ENCODE assay signal across 9 cellular contexts in the genomic region with DNA sequence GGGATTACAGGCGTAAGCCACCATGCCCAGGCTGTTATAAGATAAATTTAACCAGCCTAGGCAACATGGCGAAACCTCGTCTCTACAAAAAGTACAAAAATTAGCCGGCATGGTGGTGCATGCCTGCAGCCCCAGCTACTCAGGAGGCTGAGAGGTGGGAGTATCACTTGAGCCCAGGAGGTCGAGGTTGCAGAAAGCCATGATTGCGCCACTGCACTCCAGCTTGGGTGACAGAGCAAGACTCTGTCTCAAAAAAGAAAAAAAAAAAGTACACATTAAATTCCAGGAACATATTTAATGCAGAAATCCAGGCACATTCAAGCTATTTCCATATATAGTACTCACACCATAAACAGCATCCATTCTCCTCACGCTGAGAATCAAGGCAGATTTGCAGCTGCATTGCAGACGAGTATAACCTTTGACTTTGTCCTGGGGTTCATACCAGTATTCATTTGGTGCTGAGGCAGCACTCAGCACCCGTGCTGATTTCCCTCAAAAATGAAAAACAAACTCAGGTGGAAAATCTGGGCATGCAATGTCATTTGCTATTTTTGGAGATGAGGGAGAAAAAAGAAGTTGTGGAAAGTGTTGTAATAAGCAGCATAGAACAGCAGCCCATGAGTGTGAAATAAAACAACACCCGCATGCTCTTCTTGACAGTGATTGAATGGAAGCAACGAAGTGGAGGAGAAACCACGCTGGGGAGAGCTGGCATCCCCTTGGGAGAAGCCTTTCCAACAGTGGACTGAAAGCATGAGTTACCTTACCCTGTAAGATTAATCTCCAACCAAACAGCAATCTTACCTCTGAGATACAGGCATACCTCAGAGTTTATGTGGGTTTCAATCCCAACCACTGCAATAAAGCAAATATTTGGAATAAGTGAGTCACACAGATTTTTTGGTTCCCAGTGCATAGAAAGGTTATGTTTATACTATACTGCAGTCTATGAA. TPM values are rescaled to one million over a fixed set of nuclear protein-coding genes. Genes with fewer than 3 reads are reported as not detected.
DNase-seq lines count a peak whose midpoint lies in the region; ATAC-seq and TF ChIP-seq lines count a peak whose summit lies in the region.
"Had no signal": no experiment of that assay in that cellular context is flagged by ENCODE, and none has a peak within 500 bp of the region (broad histone marks: within the 10 kb centered on the region; RNA-seq: fewer than 3 reads in every experiment).

No MANE protein-coding gene starts in this region.

- TF ChIP-seq RAD21 in SK-N-SH (IDR thresholded peaks at IDR 0.05; ENCODE audit: low read length): no peak

- H3K4me1 ChIP-seq in SK-N-SH (ENCODE audit: control insufficient read depth in 1 of 2, insufficient read depth in 2 of 2, low read depth in 1 of 2, low read length in 1 of 2): no peaks in the 10 kb centered on the region
- peaks cover 17% of the 10 kb centered on the region for H3K4me1 ChIP-seq in hepatocyte (ENCODE audit: insufficient read depth)
- H3K4me1 ChIP-seq in thoracic aorta (ENCODE audit: control insufficient read depth in 1 of 2, low read depth in 2 of 2): peaks cover 8 to 15% of the 10 kb centered on the region in 2 donors

- H3K9ac ChIP-seq in SK-N-SH: no peak overlapping the region

- 75% methylated on average over 12 of the region's 12 CpGs for WGBS in SK-N-SH (ENCODE audit: low lambda C conversion rate)
- 66% methylated on average over 12 of the region's 12 CpGs for WGBS in hepatocyte (ENCODE audit: low lambda C conversion rate, missing lambda C conversion rate)

- no peaks in the 10 kb centered on the region for H3K36me3 ChIP-seq in SK-N-SH (replicated peaks in 1 of 2; ENCODE audit: control insufficient read depth in 1 of 2, insufficient read depth in 2 of 2, low read length in 1 of 2)
- no peaks in the 10 kb centered on the region for H3K36me3 ChIP-seq in hepatocyte (replicated peaks; ENCODE audit: insufficient read depth, low read depth)
- no peaks in the 10 kb centered on the region for H3K36me3 ChIP-seq in thoracic aorta

- no peaks in the 10 kb centered on the region for H3K9me3 Mint-ChIP-seq in activated T-cell treated with anti-CD3 and anti-CD28 coated beads, Interleukin-2, amount 50 U/mL, for 4 hours

- H3F3A ChIP-seq in SK-N-SH (replicated peaks; ENCODE audit: insufficient read depth): peaks cover 10% of the 10 kb centered on the region

- peak; percentile 70 to 72 for ATAC-seq in activated T-cell treated with anti-CD3 and anti-CD28 coated beads, Interleukin-2, amount 50 U/mL, for 4 hours
- ATAC-seq in thoracic aorta (ENCODE audit: insufficient number of reproducible peaks, low FRiP score, low read depth) (peak; percentile 56), HG02870 (IDR thresholded peaks at IDR 0.05; ENCODE audit: unreplicated experiment) (no peak), GM18873 (IDR thresholded peaks at IDR 0.05; ENCODE audit: low FRiP score, unreplicated experiment) (no peak)
- ATAC-seq: left ventricle myocardium superior had no signal

- H3K4me3 ChIP-seq in SK-N-SH (ENCODE audit: low read depth in 2 of 2, low read length in 1 of 2) (no peak overlapping the region), hepatocyte (no peak overlapping the region), thoracic aorta (peak overlapping the region; percentile 1)

- no peak overlapping the region for H3K4me3 Mint-ChIP-seq in activated T-cell treated with anti-CD3 and anti-CD28 coated beads, Interleukin-2, amount 50 U/mL, for 4 hours

- H2AFZ ChIP-seq in SK-N-SH (ENCODE audit: low read depth) (no peak overlapping the region), hepatocyte (no peak overlapping the region)

- H3K36me3 Mint-ChIP-seq in activated T-cell treated with anti-CD3 and anti-CD28 coated beads, Interleukin-2, amount 50 U/mL, for 4 hours (ENCODE audit: insufficient read depth): no peaks in the 10 kb centered on the region

- H4K20me1 ChIP-seq in SK-N-SH (ENCODE audit: insufficient read depth): no peaks in the 10 kb centered on the region
- H4K20me1 ChIP-seq in hepatocyte (ENCODE audit: insufficient read depth, poor library complexity, severe bottlenecking): no peaks in the 10 kb centered on the region

- no peak for TF ChIP-seq CTCF in SK-N-SH (IDR thresholded peaks at IDR 0.05)
- TF ChIP-seq CTCF in hepatocyte (IDR thresholded peaks at IDR 0.05; ENCODE audit: poor library complexity): no peak
- TF ChIP-seq CTCF in thoracic aorta (IDR thresholded peaks at IDR 0.05): no peak

- peak overlapping the region; percentile 22; the same call in 1 of the 2 replicates for H3K4me2 ChIP-seq in SK-N-SH
- H3K4me2 ChIP-seq in hepatocyte: peak overlapping the region; percentile 55

- no peak for TF ChIP-seq EP300 in SK-N-SH (IDR thresholded peaks at IDR 0.05; ENCODE audit: borderline replicate concordance in 1 of 2, low read depth in 1 of 2, low read length in 1 of 2)

- H3K27me3 Mint-ChIP-seq in activated T-cell treated with anti-CD3 and anti-CD28 coated beads, Interleukin-2, amount 50 U/mL, for 4 hours (ENCODE audit: low read depth): no peaks in the 10 kb centered on the region

- DNase-seq in activated T-cell treated with anti-CD3 and anti-CD28 coated beads, Interleukin-2, amount 50 U/mL, for 4 hours: no peak
- DNase-seq in activated T-cell treated with anti-CD3 and anti-CD28 coated beads, Interleukin-2, amount 50 U/mL, for 48 hours: no peak
- DNase-seq in SK-N-SH: no peak
- DNase-seq in hepatocyte (ENCODE audit: low spot score): no peak
- no peak for DNase-seq in thoracic aorta (ENCODE audit: low spot score)
- DNase-seq in NCI-H1105 (lab: John Stamatoyannopoulos, UW): no peak
- DNase-seq: left ventricle myocardium superior had no signal

- peaks cover 88% of the 10 kb centered on the region for H3K4me1 Mint-ChIP-seq in activated T-cell treated with anti-CD3 and anti-CD28 coated beads, Interleukin-2, amount 50 U/mL, for 4 hours (ENCODE audit: low read depth)

- H3K27ac ChIP-seq in SK-N-SH (ENCODE audit: low read depth in 2 of 2, low read length in 1 of 2): no peak overlapping the region; a peak in 1 of 4 replicates
- H3K27ac ChIP-seq in hepatocyte: peak overlapping the region; percentile 50
- H3K27ac ChIP-seq in thoracic aorta: peak overlapping the region in 1 of 2 donors; percentile 10

- no peaks in the 10 kb centered on the region for H3K9me3 ChIP-seq in SK-N-SH
- H3K9me3 ChIP-seq in hepatocyte (ENCODE audit: low read depth): no peaks in the 10 kb centered on the region
- H3K9me3 ChIP-seq in thoracic aorta: no peaks in the 10 kb centered on the region

- H3K27me3 ChIP-seq in SK-N-SH (ENCODE audit: insufficient read depth) (no peaks in the 10 kb centered on the region), hepatocyte (no peaks in the 10 kb centered on the region), thoracic aorta (replicated peaks; ENCODE audit: insufficient read depth) (no peaks in the 10 kb centered on the region)

- POLR2A ChIA-PET in SK-N-SH (lab: Yijun Ruan, JAX): no interaction called here

- H3K79me2 ChIP-seq in SK-N-SH (ENCODE audit: insufficient read depth) (no peaks in the 10 kb centered on the region), hepatocyte (no peaks in the 10 kb centered on the region)

- CTCF ChIA-PET in SK-N-SH (lab: Yijun Ruan, JAX): no interaction called here

- H3K9me2 ChIP-seq in SK-N-SH: no peaks in the 10 kb centered on the region
- no peaks in the 10 kb centered on the region for H3K9me2 ChIP-seq in hepatocyte (replicated peaks; ENCODE audit: insufficient read depth)

TF ChIP-seq in SK-N-SH, 30 proteins besides CTCF, POLR2A, EP300 and RAD21 (continues in another document):
- TF ChIP-seq, protein P1, sequence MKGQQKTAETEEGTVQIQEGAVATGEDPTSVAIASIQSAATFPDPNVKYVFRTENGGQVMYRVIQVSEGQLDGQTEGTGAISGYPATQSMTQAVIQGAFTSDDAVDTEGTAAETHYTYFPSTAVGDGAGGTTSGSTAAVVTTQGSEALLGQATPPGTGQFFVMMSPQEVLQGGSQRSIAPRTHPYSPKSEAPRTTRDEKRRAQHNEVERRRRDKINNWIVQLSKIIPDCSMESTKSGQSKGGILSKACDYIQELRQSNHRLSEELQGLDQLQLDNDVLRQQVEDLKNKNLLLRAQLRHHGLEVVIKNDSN (IDR thresholded peaks at IDR 0.05; ENCODE audit: borderline replicate concordance, low read depth): no peak
- TF ChIP-seq SIN3A (IDR thresholded peaks at IDR 0.05; ENCODE audit: borderline replicate concordance, low read depth, low read length): no peak
- TF ChIP-seq YY1 (IDR thresholded peaks at IDR 0.05; ENCODE audit: low read depth): no peak
- no peak for TF ChIP-seq TEAD4 (IDR thresholded peaks at IDR 0.05; ENCODE audit: borderline replicate concordance, insufficient read depth)
- TF ChIP-seq IRF3 (IDR thresholded peaks at IDR 0.05; ENCODE audit: low read depth, low read length): no peak
- TF ChIP-seq ELF1 (IDR thresholded peaks at IDR 0.05): no peak
- TF ChIP-seq SMC3 (IDR thresholded peaks at IDR 0.05; ENCODE audit: low read depth, low read length): no peak
- no peak for TF ChIP-seq FOXM1 (IDR thresholded peaks at IDR 0.05; ENCODE audit: low read depth)
- TF ChIP-seq RFX5 (IDR thresholded peaks at IDR 0.05; ENCODE audit: low read length): no peak
- no peak for TF ChIP-seq MEF2A (IDR thresholded peaks at IDR 0.05; ENCODE audit: borderline replicate concordance, low read depth)
- TF ChIP-seq EZH2phosphoT487 (IDR thresholded peaks at IDR 0.05; ENCODE audit: borderline replicate concordance, low read depth): no peak

RNA-seq across cellular contexts. Expression of gene ANXA4, which starts 46.8 kb away (rescaled TPM):
- total RNA-seq in activated T-cell treated with anti-CD3 and anti-CD28 coated beads, Interleukin-2, amount 50 U/mL, for 4 hours: 10 to 100 TPM in 2 of 3 donors, 1 to 10 TPM in 1; 9.6 to 12.4 (median 11.2) TPM
- 93.2 and 137 TPM in 2 replicates for polyA plus RNA-seq in SK-N-SH (2012; rRNA removed)
- 86.9 and 101 TPM in 2 replicates for polyA plus RNA-seq in SK-N-SH (2012; cell fraction: cytosol; rRNA removed)
- polyA plus RNA-seq in SK-N-SH (2012; cell fraction: nucleus; rRNA removed): 126 and 213 TPM in 2 replicates
- 98.8 and 107 TPM in 2 replicates for total RNA-seq in hepatocyte
- polyA plus RNA-seq in hepatocyte: 191 and 231 TPM in 2 replicates
- 10 to 100 TPM; 62.8 to 67.8 TPM for total RNA-seq in thoracic aorta

RNA-seq across cellular contexts. Expression of gene AAK1, which starts 51.6 kb away (rescaled TPM):
- total RNA-seq in activated T-cell treated with anti-CD3 and anti-CD28 coated beads, Interleukin-2, amount 50 U/mL, for 4 hours: 10 to 100 TPM; 46.1 to 54.5 (median 51.6) TPM
- polyA plus RNA-seq in SK-N-SH (2012; rRNA removed): 13.4 and 13.5 TPM in 2 replicates
- polyA plus RNA-seq in SK-N-SH (2012; cell fraction: cytosol; rRNA removed): 14.5 and 16.4 TPM in 2 replicates
- polyA plus RNA-seq in SK-N-SH (2012; cell fraction: nucleus; rRNA removed): 20.7 and 26.4 TPM in 2 replicates
- total RNA-seq in hepatocyte: 23.2 and 30.1 TPM in 2 replicates
- polyA plus RNA-seq in hepatocyte: 30.8 and 44.4 TPM in 2 replicates
- total RNA-seq in thoracic aorta: 10 to 100 TPM; 55.2 to 77.9 TPM

Comparison
In these comparisons a context has a peak if more than half of its experiments do, and no peak if none do; other contexts are left out.
1. ATAC-seq: peak in activated T-cell treated with anti-CD3 and anti-CD28 coated beads, Interleukin-2, amount 50 U/mL, for 4 hours (2 of 2) and thoracic aorta (single experiment); none in HG02870 (single experiment) and GM18873 (single experiment).